10 cellular contexts compared by ENCODE assay signal in the genomic region with DNA sequence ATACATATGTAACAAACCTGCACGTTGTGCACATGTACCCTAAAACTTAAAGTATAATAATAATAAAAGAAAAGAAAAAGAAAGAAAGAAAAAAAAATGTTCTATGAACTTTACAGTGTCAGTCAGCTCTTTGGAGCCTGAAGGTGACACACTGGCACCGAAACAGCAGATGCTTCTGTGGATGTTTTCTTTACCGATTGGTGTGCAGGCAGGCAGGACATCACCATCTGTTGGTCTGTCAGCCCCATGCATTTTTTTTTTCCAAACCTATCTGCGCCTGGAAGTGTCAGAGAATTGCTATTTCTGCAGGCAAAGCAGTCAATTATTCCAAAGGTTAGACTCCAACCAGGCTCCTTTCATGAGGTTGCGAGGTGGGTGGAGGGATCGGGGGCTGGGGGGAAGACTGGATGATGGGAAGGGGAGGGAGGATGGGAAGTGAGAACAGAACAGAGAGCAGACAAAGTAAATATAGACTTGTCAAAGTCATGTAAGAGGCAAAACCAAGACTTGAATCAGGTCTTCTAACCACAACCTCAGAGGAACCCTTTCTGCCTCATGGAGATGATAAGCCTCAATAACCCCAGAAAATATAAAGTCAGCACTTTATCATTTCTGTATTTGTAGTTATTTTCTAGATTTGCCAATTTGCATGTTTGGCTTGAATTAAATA.
DNase-seq lines count a peak whose midpoint lies in the region; ATAC-seq and TF ChIP-seq lines count a peak whose summit lies in the region.
"Had no signal": no experiment of that assay in that cellular context is flagged by ENCODE, and none has a peak within 500 bp of the region (broad histone marks: within the 10 kb centered on the region; RNA-seq: fewer than 3 reads in every experiment).

No MANE protein-coding gene starts in this region.

- H3K4me2 ChIP-seq in BLaER1 treated with 17β-estradiol and CSF1 and Interleukin-3, amounts not matched to agents 10 nM and 100 nM, result peak overlapping the region; percentile 50 to 85 (median 72)

- peak overlapping the region in 6 of 10 experiments; percentile 9 to 49 (median 22); a peak in 7 of 20 replicates for H3K4me3 ChIP-seq in BLaER1 treated with 17β-estradiol and CSF1 and Interleukin-3, amounts not matched to agents 10 nM and 100 nM
- no peak overlapping the region for H3K4me3 ChIP-seq in brain microvascular endothelial cell (ENCODE audit: low read depth, low read length)
- H3K4me3 ChIP-seq: heart right ventricle had no signal

- no peak for TF ChIP-seq CTCF in brain microvascular endothelial cell (IDR thresholded peaks at IDR 0.05; ENCODE audit: low read depth, low read length, missing control alignments)

- H3K27me3 ChIP-seq in BLaER1 treated with 17β-estradiol and CSF1 and Interleukin-3, amounts not matched to agents 10 nM and 100 nM, result no peaks in the 10 kb centered on the region
- H3K27me3 ChIP-seq in brain microvascular endothelial cell (replicated peaks), result no peaks in the 10 kb centered on the region
- H3K27me3 ChIP-seq: heart right ventricle had no signal

- ATAC-seq in GM19351 (IDR thresholded peaks at IDR 0.05; ENCODE audit: unreplicated experiment) (peak; percentile 85), HG03432 (IDR thresholded peaks at IDR 0.05; ENCODE audit: unreplicated experiment) (peak; percentile 85), GM18520 (IDR thresholded peaks at IDR 0.05; ENCODE audit: unreplicated experiment) (no peak)

- DNase-seq in UCSD-AML1 (lab: John Stamatoyannopoulos, UW; ENCODE audit: unreplicated experiment) (peak; percentile 44), pons (ENCODE audit: low spot score) (no peak), brain microvascular endothelial cell (no peak), NCI-H1092 (lab: John Stamatoyannopoulos, UW) (no peak)
- DNase-seq: heart right ventricle, HFFc6 had no signal

- H3K36me3 ChIP-seq in BLaER1 treated with 17β-estradiol and CSF1 and Interleukin-3, amounts not matched to agents 10 nM and 100 nM, result no peaks in the 10 kb centered on the region
- no peaks in the 10 kb centered on the region for H3K36me3 ChIP-seq in brain microvascular endothelial cell (replicated peaks)
- H3K36me3 ChIP-seq: heart right ventricle had no signal

- in situ Hi-C loops in brain microvascular endothelial cell (cut with HindIII; ENCODE audit: low pct_ligation_motif_present, low sequenced_read_pairs), result no loop called here

- peaks cover 36 to 74% (median 54%) of the 10 kb centered on the region in 10 experiments for H3K4me1 ChIP-seq in BLaER1 treated with 17β-estradiol and CSF1 and Interleukin-3, amounts not matched to agents 10 nM and 100 nM

- H4K20me1 ChIP-seq in BLaER1 treated with 17β-estradiol and CSF1 and Interleukin-3, amounts not matched to agents 10 nM and 100 nM, result no peaks in the 10 kb centered on the region

- peak overlapping the region in 5 of 11 experiments; percentile 15 to 51 (median 33); a peak in 6 of 22 replicates for H3K9ac ChIP-seq in BLaER1 treated with 17β-estradiol and CSF1 and Interleukin-3, amounts not matched to agents 10 nM and 100 nM

- H3K9me3 ChIP-seq in BLaER1 treated with 17β-estradiol and CSF1 and Interleukin-3, amounts not matched to agents 10 nM and 100 nM (replicated peaks in 1 of 11), result no peaks in the 10 kb centered on the region
- H3K9me3 ChIP-seq: heart right ventricle had no signal

- H3K27ac ChIP-seq in BLaER1 treated with 17β-estradiol and CSF1 and Interleukin-3, amounts not matched to agents 10 nM and 100 nM, result peak overlapping the region in 6 of 11 experiments; percentile 21 to 62 (median 46); a peak in 10 of 22 replicates
- no peak overlapping the region for H3K27ac ChIP-seq in brain microvascular endothelial cell
